ENCODE assay signal across 11 cellular contexts in genomic region chr15:67998599-67999122, GRCh38. TPM values are rescaled to one million over a fixed set of nuclear protein-coding genes. Genes with fewer than 3 reads are reported as not detected.
DNase-seq lines count a peak whose midpoint lies in the region; ATAC-seq and TF ChIP-seq lines count a peak whose summit lies in the region.
"Had no signal": no experiment of that assay in that cellular context is flagged by ENCODE, and none has a peak within 500 bp of the region (broad histone marks: within the 10 kb centered on the region; RNA-seq: fewer than 3 reads in every experiment).

No MANE protein-coding gene starts in this region.

- H3K79me2 ChIP-seq in H9 (ENCODE audit: insufficient read depth, low read length): no peaks in the 10 kb centered on the region

- H3K79me1 ChIP-seq in H9 (ENCODE audit: insufficient read depth, low read depth, low read length, poor library complexity, severe bottlenecking): no peaks in the 10 kb centered on the region

- H3K9me3 Mint-ChIP-seq in mesothelial cell of epicardium: no peaks in the 10 kb centered on the region
- no peaks in the 10 kb centered on the region; a peak in 1 of 5 replicates for H3K9me3 Mint-ChIP-seq in H9
- H3K9me3 Mint-ChIP-seq in naive thymus-derived CD8-positive, alpha-beta T cell: no peaks in the 10 kb centered on the region
- H3K9me3 Mint-ChIP-seq: activated T-cell treated with anti-CD3 and anti-CD28 coated beads, Interleukin-2, amount 50 U/mL, for 72 hours had no signal

- no peaks in the 10 kb centered on the region for H3K36me3 ChIP-seq in effector memory CD4-positive, alpha-beta T cell (ENCODE audit: control insufficient read depth, insufficient read depth, low read length)

- H3K14ac ChIP-seq in H9 (ENCODE audit: insufficient read depth, low read length): no peak overlapping the region

- no peak overlapping the region for H2BK15ac ChIP-seq in H9 (ENCODE audit: low read depth, low read length)

- H3K4me1 ChIP-seq in H9 (ENCODE audit: insufficient read depth, low read length): no peaks in the 10 kb centered on the region
- no peaks in the 10 kb centered on the region for H3K4me1 ChIP-seq in effector memory CD4-positive, alpha-beta T cell (ENCODE audit: control insufficient read depth, insufficient read depth, low read length, poor library complexity, severe bottlenecking)
- H3K4me1 ChIP-seq: psoas muscle had no signal

- peak overlapping the region; percentile 84 for H3K27ac Mint-ChIP-seq in mesothelial cell of epicardium
- H3K27ac Mint-ChIP-seq in H9: no peak overlapping the region
- no peak overlapping the region for H3K27ac Mint-ChIP-seq in naive thymus-derived CD8-positive, alpha-beta T cell
- H3K27ac Mint-ChIP-seq: activated T-cell treated with anti-CD3 and anti-CD28 coated beads, Interleukin-2, amount 50 U/mL, for 72 hours had no signal

- no peak overlapping the region for H3K56ac ChIP-seq in H9 (ENCODE audit: insufficient read length, low read depth, low read length)

- no peaks in the 10 kb centered on the region for H3K9me3 ChIP-seq in H9 (ENCODE audit: control insufficient read depth, low read depth, low read length)
- H3K9me3 ChIP-seq in effector memory CD4-positive, alpha-beta T cell (ENCODE audit: control insufficient read depth, low read length): no peaks in the 10 kb centered on the region
- H3K9me3 ChIP-seq: psoas muscle had no signal

- no peaks in the 10 kb centered on the region for H3K27me3 ChIP-seq in H9 (ENCODE audit: insufficient read depth, low read length)
- H3K27me3 ChIP-seq in effector memory CD4-positive, alpha-beta T cell (replicated peaks; ENCODE audit: control insufficient read depth, insufficient read depth, low read length, poor library complexity, severe bottlenecking): no peaks in the 10 kb centered on the region

- no peak overlapping the region for H3K18ac ChIP-seq in H9 (ENCODE audit: insufficient read length, low read depth, low read length)

- H3K36me3 Mint-ChIP-seq in mesothelial cell of epicardium: no peaks in the 10 kb centered on the region
- H3K36me3 Mint-ChIP-seq in H9 (ENCODE audit: insufficient read depth in 1 of 3, low read depth in 3 of 3): no peaks in the 10 kb centered on the region
- no peaks in the 10 kb centered on the region for H3K36me3 Mint-ChIP-seq in naive thymus-derived CD8-positive, alpha-beta T cell

- no peak overlapping the region for H4K5ac ChIP-seq in H9 (ENCODE audit: insufficient read length, low read depth, low read length)

- WGBS in H9 (ENCODE audit: extremely low coverage, insufficient read length, low lambda C conversion rate): no CpG with 5 or more reads among the region's 5 CpGs

- H3K27ac ChIP-seq in H9 (ENCODE audit: insufficient read length, low read depth, low read length): no peak overlapping the region
- no peak overlapping the region for H3K27ac ChIP-seq in effector memory CD4-positive, alpha-beta T cell (ENCODE audit: insufficient read depth, low read length, poor library complexity, severe bottlenecking)
- H3K27ac ChIP-seq: HL-60, psoas muscle had no signal

- TF ChIP-seq CTCF in mesothelial cell of epicardium (IDR thresholded peaks at IDR 0.05; ENCODE audit: unreplicated experiment) (no peak), H9 (conservative IDR thresholded peaks at IDR 0.05) (no peak)

- no peaks in the 10 kb centered on the region for H4K20me1 ChIP-seq in H9 (ENCODE audit: control insufficient read depth, insufficient read depth, insufficient read length)

- DNase-seq in AG20443 (ENCODE audit: low spot score): peak; percentile 38
- peak; percentile 51 for DNase-seq in LHCN-M2 (ENCODE audit: low read depth)
- DNase-seq in astrocyte of the hippocampus (ENCODE audit: low read depth, low spot score): peak; percentile 17
- no peak for DNase-seq in mesothelial cell of epicardium (ENCODE audit: low spot score in 2 of 2, unreplicated experiment in 2 of 2)
- DNase-seq in H9: no peak
- no peak for DNase-seq in effector memory CD4-positive, alpha-beta T cell
- no peak for DNase-seq in naive thymus-derived CD8-positive, alpha-beta T cell
- DNase-seq: activated T-cell treated with anti-CD3 and anti-CD28 coated beads, Interleukin-2, amount 50 U/mL, for 72 hours; psoas muscle had no signal

- no peak overlapping the region for H2BK5ac ChIP-seq in H9 (ENCODE audit: insufficient read length, low read length)

- H3K4ac ChIP-seq in H9 (ENCODE audit: low read depth, low read length): no peak overlapping the region

- H3K27me3 Mint-ChIP-seq in mesothelial cell of epicardium (ENCODE audit: low read depth): no peaks in the 10 kb centered on the region
- no peaks in the 10 kb centered on the region; the same call in 1 of the 2 replicates for H3K27me3 Mint-ChIP-seq in H9 (ENCODE audit: low read depth)
- H3K27me3 Mint-ChIP-seq in naive thymus-derived CD8-positive, alpha-beta T cell: peaks cover 0 to 3% (median 0%) of the 10 kb centered on the region in 5 donors

- peaks cover 26% of the 10 kb centered on the region for H3K4me1 Mint-ChIP-seq in mesothelial cell of epicardium
- peaks cover 6 to 10% of the 10 kb centered on the region in 2 experiments for H3K4me1 Mint-ChIP-seq in H9
- no peaks in the 10 kb centered on the region for H3K4me1 Mint-ChIP-seq in naive thymus-derived CD8-positive, alpha-beta T cell

- no peak overlapping the region for H3K9ac ChIP-seq in H9 (ENCODE audit: extremely low read depth, insufficient read length, low read length)

- H2BK12ac ChIP-seq in H9 (ENCODE audit: insufficient read length, low read depth, low read length): no peak overlapping the region

- no peak overlapping the region for H3T11ph ChIP-seq in H9 (ENCODE audit: low read length)

- no peak overlapping the region for H4K91ac ChIP-seq in H9 (ENCODE audit: insufficient read length, low read depth, low read length)

- H2AK5ac ChIP-seq in H9 (ENCODE audit: insufficient read length, low read length): no peak overlapping the region

- POLR2A ChIA-PET in naive thymus-derived CD8-positive, alpha-beta T cell (lab: Charles Lee): no interaction called here

- H2AFZ ChIP-seq in H9 (ENCODE audit: low read length): no peak overlapping the region

- H3K4me2 ChIP-seq in H9 (ENCODE audit: insufficient read depth, insufficient read length, low read length): no peak overlapping the region

- H3K4me3 Mint-ChIP-seq in mesothelial cell of epicardium (no peak overlapping the region), H9 (no peak overlapping the region)
- no peak overlapping the region for H3K4me3 Mint-ChIP-seq in naive thymus-derived CD8-positive, alpha-beta T cell
- H3K4me3 Mint-ChIP-seq: activated T-cell treated with anti-CD3 and anti-CD28 coated beads, Interleukin-2, amount 50 U/mL, for 72 hours had no signal

- H2BK120ac ChIP-seq in H9 (ENCODE audit: low read depth, low read length, poor library complexity, severe bottlenecking): no peak overlapping the region

- H3K23ac ChIP-seq in H9 (ENCODE audit: insufficient read length, low read depth, low read length): no peak overlapping the region

- no peak overlapping the region for H2BK20ac ChIP-seq in H9 (ENCODE audit: low read depth, low read length, poor library complexity, severe bottlenecking)

- H3K4me3 ChIP-seq in effector memory CD4-positive, alpha-beta T cell (ENCODE audit: insufficient read depth, low read depth, low read length, poor library complexity, severe bottlenecking): no peak overlapping the region
- H3K4me3 ChIP-seq: psoas muscle had no signal

- H3K23me2 ChIP-seq in H9 (ENCODE audit: insufficient read length, low read depth, low read length, poor library complexity, severe bottlenecking): no peaks in the 10 kb centered on the region

- no peak for ATAC-seq in HG03342 (IDR thresholded peaks at IDR 0.05; ENCODE audit: unreplicated experiment)
- ATAC-seq in naive thymus-derived CD8-positive, alpha-beta T cell: no peak
- ATAC-seq: activated T-cell treated with anti-CD3 and anti-CD28 coated beads, Interleukin-2, amount 50 U/mL, for 72 hours had no signal

- no peak overlapping the region for H4K8ac ChIP-seq in H9 (replicated peaks; ENCODE audit: insufficient read length, low read depth, low read length)

RNA-seq across cellular contexts. Expression of gene PIAS1, which starts 55.5 kb away (rescaled TPM):
- total RNA-seq in LHCN-M2 (2014; rRNA removed): 13.2 and 13.5 TPM in 2 replicates
- 9.5 TPM for polyA plus RNA-seq in LHCN-M2 (2012)
- total RNA-seq in mesothelial cell of epicardium: 68.2 to 71.1 TPM (median 69.2 TPM) in 3 replicates
- 29.4 and 31.1 TPM in 2 replicates for total RNA-seq in H9 (2021)
- total RNA-seq in naive thymus-derived CD8-positive, alpha-beta T cell: 10 to 100 TPM; 90.0 to 94.1 TPM
- polyA plus RNA-seq in naive thymus-derived CD8-positive, alpha-beta T cell: 100 to 1,000 TPM; 120 to 149 (median 138) TPM

Comparison
In these comparisons a context has a peak if more than half of its experiments do, and no peak if none do; other contexts are left out.
1. DNase-seq: peak in AG20443 (single experiment), LHCN-M2 (single experiment) and astrocyte of the hippocampus (single experiment); none in mesothelial cell of epicardium (0 of 2), H9 (single experiment), effector memory CD4-positive, alpha-beta T cell (0 of 3) and naive thymus-derived CD8-positive, alpha-beta T cell (0 of 10).